In genomic region chr6:95119927-95120326, GRCh38 we compare ENCODE assay signal across 6 cellular contexts.
"Had no signal": no experiment of that assay in that cellular context is flagged by ENCODE, and none has a peak within 500 bp of the region (broad histone marks: within the 10 kb centered on the region; RNA-seq: fewer than 3 reads in every experiment).

No MANE protein-coding gene starts in this region.

- H3K27ac ChIP-seq: HL-60 had no signal

- ATAC-seq: GM23338, K562 had no signal

- H3K4me3 ChIP-seq: GM23338, K562 had no signal

- DNase-seq: H9, HCEC 1CT, IMR-90 had no signal
